Comparison of ENCODE assay signal across 33 cellular contexts in genomic region chr15:25801586-25802284, GRCh38.
A peak's percentile ranks its signal among the peaks of the same experiment; 100 is the strongest.
DNase-seq lines count a peak whose midpoint lies in the region; ATAC-seq, FAIRE-seq and TF ChIP-seq lines count a peak whose summit lies in the region.
"Had no signal": no experiment of that assay in that cellular context is flagged by ENCODE, and none has a peak within 500 bp of the region (broad histone marks: within the 10 kb centered on the region; RNA-seq: fewer than 3 reads in every experiment).

No MANE protein-coding gene starts in this region.

- TF ChIP-seq CTCF in kidney (IDR thresholded peaks at IDR 0.05; ENCODE audit: borderline replicate concordance, extremely low read depth, insufficient read depth) (no peak), suprapubic skin (IDR thresholded peaks at IDR 0.05) (no peak)

- no peaks in the 10 kb centered on the region for H3K36me3 ChIP-seq in BLaER1 treated with 17β-estradiol and CSF1 and Interleukin-3, amounts not matched to agents 10 nM and 100 nM
- H3K36me3 ChIP-seq in kidney (ENCODE audit: control insufficient read depth in 1 of 2, insufficient read depth in 2 of 2, low read length in 2 of 2), result no peaks in the 10 kb centered on the region
- no peaks in the 10 kb centered on the region for H3K36me3 ChIP-seq in suprapubic skin
- H3K36me3 ChIP-seq: adrenal gland, brain microvascular endothelial cell, colonic mucosa, ovary had no signal

- peaks cover 0 to 68% (median 0%) of the 10 kb centered on the region in 11 experiments; a peak in 6 of 22 replicates for H3K27me3 ChIP-seq in BLaER1 treated with 17β-estradiol and CSF1 and Interleukin-3, amounts not matched to agents 10 nM and 100 nM
- H3K27me3 ChIP-seq in suprapubic skin, result no peaks in the 10 kb centered on the region
- H3K27me3 ChIP-seq: adrenal gland, brain microvascular endothelial cell, colonic mucosa, ovary had no signal

- no peak overlapping the region for H3K4me3 ChIP-seq in BLaER1 treated with 17β-estradiol and CSF1 and Interleukin-3, amounts not matched to agents 10 nM and 100 nM
- H3K4me3 ChIP-seq in kidney (ENCODE audit: low read length in 2 of 2) (no peak overlapping the region), suprapubic skin (no peak overlapping the region)
- H3K4me3 ChIP-seq: adrenal gland, colonic mucosa, lung, ovary, skin epidermis had no signal

- WGBS in suprapubic skin, result 81% methylated on average over 24 of the region's 24 CpGs

- H3K36me3 Mint-ChIP-seq in T-helper 17 cell (ENCODE audit: low read depth), result peaks cover 3% of the 10 kb centered on the region
- H3K36me3 Mint-ChIP-seq: natural killer cell treated with Interleukin-12 subunit alpha and Interleukin-12 subunit beta and Interleukin-15 and Interleukin-18, amount 100 ng/mL, for 72 hours; stimulated activated naive B cell treated with anti-CD40 and anti-IgM and Interleukin-4, amounts not matched to agents 10 μg/mL and 1 μg/mL and 100 μg/mL, for 72 hours had no signal

- H3K27ac Mint-ChIP-seq in T-helper 17 cell, result peak overlapping the region; percentile 80
- H3K27ac Mint-ChIP-seq: activated CD4-positive, alpha-beta T cell treated with anti-CD3 and anti-CD28 coated beads for 36 hours; activated CD8-positive, alpha-beta T cell treated with anti-CD3 and anti-CD28 coated beads for 36 hours; natural killer cell treated with Interleukin-12 subunit alpha and Interleukin-12 subunit beta and Interleukin-15 and Interleukin-18, amount 100 ng/mL, for 72 hours; stimulated activated naive B cell treated with anti-CD40 and anti-IgM and Interleukin-4, amounts not matched to agents 10 μg/mL and 1 μg/mL and 100 μg/mL, for 72 hours had no signal

- DNase-seq in T-helper 17 cell (no peak), kidney (peak; percentile 56), suprapubic skin (ENCODE audit: low spot score in 2 of 2) (no peak), NCI-H526 (lab: John Stamatoyannopoulos, UW) (no peak), UCSD-AML1 (lab: John Stamatoyannopoulos, UW; ENCODE audit: unreplicated experiment) (no peak)
- DNase-seq: activated CD4-positive, alpha-beta T cell treated with anti-CD3 and anti-CD28 coated beads for 36 hours; activated CD8-positive, alpha-beta memory T cell treated with anti-CD3 and anti-CD28 coated beads, Interleukin-2, amount 50 U/mL, for 48 hours; activated CD8-positive, alpha-beta T cell treated with anti-CD3 and anti-CD28 coated beads for 36 hours; activated naive CD4-positive, alpha-beta T cell treated with anti-CD3 and anti-CD28 coated beads, Interleukin-2, amount 10 ng/mL, durations not matched to agents 7 days and 5 days; brain microvascular endothelial cell; Calu3; colonic mucosa; DMS79; effector CD8-positive, alpha-beta T cell; GDM1; NCI-H146; NCI-H2107; NCI-H345; NCI-H748 treated with DMSO at 0.1 percent for 48 hours; ovary; SHP77 treated with DMSO at 0.1 percent for 48 hours; stimulated activated naive B cell treated with anti-CD40 and anti-IgM and Interleukin-4, amounts not matched to agents 10 μg/mL and 1 μg/mL and 100 μg/mL, for 72 hours; substantia nigra had no signal

- no peaks in the 10 kb centered on the region for H3K9me3 ChIP-seq in BLaER1 treated with 17β-estradiol and CSF1 and Interleukin-3, amounts not matched to agents 10 nM and 100 nM (replicated peaks in 1 of 11)
- H3K9me3 ChIP-seq in T-helper 17 cell (ENCODE audit: control insufficient read depth, low read length, poor library complexity, severe bottlenecking), result no peaks in the 10 kb centered on the region
- H3K9me3 ChIP-seq in kidney (ENCODE audit: control insufficient read depth in 1 of 2, low read length in 2 of 2), result no peaks in the 10 kb centered on the region
- H3K9me3 ChIP-seq in suprapubic skin, result no peaks in the 10 kb centered on the region
- H3K9me3 ChIP-seq: adrenal gland, colonic mucosa, ovary had no signal

- no peak overlapping the region for H3K4me3 Mint-ChIP-seq in T-helper 17 cell
- H3K4me3 Mint-ChIP-seq: activated CD4-positive, alpha-beta T cell treated with anti-CD3 and anti-CD28 coated beads for 36 hours; activated CD8-positive, alpha-beta T cell treated with anti-CD3 and anti-CD28 coated beads for 36 hours; activated naive CD4-positive, alpha-beta T cell treated with anti-CD3 and anti-CD28 coated beads, Interleukin-2, amount 10 ng/mL, durations not matched to agents 7 days and 5 days; natural killer cell treated with Interleukin-12 subunit alpha and Interleukin-12 subunit beta and Interleukin-15 and Interleukin-18, amount 100 ng/mL, for 72 hours; stimulated activated naive B cell treated with anti-CD40 and anti-IgM and Interleukin-4, amounts not matched to agents 10 μg/mL and 1 μg/mL and 100 μg/mL, for 72 hours had no signal

- H3K4me1 Mint-ChIP-seq in T-helper 17 cell, result peaks cover 32% of the 10 kb centered on the region

- TF ChIP-seq POLR2A in suprapubic skin (IDR thresholded peaks at IDR 0.05), result no peak

- H4K20me1 ChIP-seq in BLaER1 treated with 17β-estradiol and CSF1 and Interleukin-3, amounts not matched to agents 10 nM and 100 nM, result peaks cover 0 to 25% (median 0%) of the 10 kb centered on the region in 11 experiments; a peak in 3 of 22 replicates

- FAIRE-seq in kidney (lab: Jason Lieb, UNC), result no peak
- FAIRE-seq: keratinocyte, urothelium cell line had no signal

- H3K27me3 Mint-ChIP-seq in T-helper 17 cell, result no peaks in the 10 kb centered on the region
- H3K27me3 Mint-ChIP-seq: activated CD4-positive, alpha-beta T cell treated with anti-CD3 and anti-CD28 coated beads for 36 hours; activated CD8-positive, alpha-beta T cell treated with anti-CD3 and anti-CD28 coated beads for 36 hours; activated naive CD4-positive, alpha-beta T cell treated with anti-CD3 and anti-CD28 coated beads, Interleukin-2, amount 10 ng/mL, durations not matched to agents 7 days and 5 days; natural killer cell treated with Interleukin-12 subunit alpha and Interleukin-12 subunit beta and Interleukin-15 and Interleukin-18, amount 100 ng/mL, for 72 hours had no signal

- peak overlapping the region in 2 of 11 experiments; percentile 56 to 68; a peak in 2 of 22 replicates for H3K27ac ChIP-seq in BLaER1 treated with 17β-estradiol and CSF1 and Interleukin-3, amounts not matched to agents 10 nM and 100 nM
- H3K27ac ChIP-seq in kidney (ENCODE audit: low read depth in 2 of 2, low read length in 2 of 2) (no peak overlapping the region), suprapubic skin (peak overlapping the region; percentile 63)
- H3K27ac ChIP-seq: adrenal gland, brain microvascular endothelial cell, colonic mucosa, ovary, VCaP had no signal

- no peak for TF ChIP-seq EP300 in suprapubic skin (IDR thresholded peaks at IDR 0.05)

- H3K4me1 ChIP-seq in BLaER1 treated with 17β-estradiol and CSF1 and Interleukin-3, amounts not matched to agents 10 nM and 100 nM, result peaks cover 36 to 97% (median 81%) of the 10 kb centered on the region in 10 experiments
- H3K4me1 ChIP-seq in kidney (ENCODE audit: control insufficient read depth in 1 of 2, insufficient read depth in 1 of 2, low read depth in 1 of 2, low read length in 2 of 2), result peaks cover 0 to 2% of the 10 kb centered on the region in 2 donors
- peaks cover 43% of the 10 kb centered on the region for H3K4me1 ChIP-seq in suprapubic skin
- H3K4me1 ChIP-seq: colonic mucosa had no signal

- peak overlapping the region in 1 of 11 experiments; percentile 45; a peak in 1 of 22 replicates for H3K9ac ChIP-seq in BLaER1 treated with 17β-estradiol and CSF1 and Interleukin-3, amounts not matched to agents 10 nM and 100 nM
- H3K9ac ChIP-seq in kidney (ENCODE audit: low read length in 2 of 2), result no peak overlapping the region

- intact Hi-C loops in kidney (cut with DNase I), result no loop called here

- ATAC-seq in T-helper 17 cell, result no peak
- no peak for ATAC-seq in HG03196 (IDR thresholded peaks at IDR 0.05; ENCODE audit: unreplicated experiment)
- ATAC-seq: activated CD4-positive, alpha-beta T cell treated with anti-CD3 and anti-CD28 coated beads for 36 hours; activated CD8-positive, alpha-beta T cell treated with anti-CD3 and anti-CD28 coated beads for 36 hours; Panc1; stimulated activated naive B cell treated with anti-CD40 and anti-IgM and Interleukin-4, amounts not matched to agents 10 μg/mL and 1 μg/mL and 100 μg/mL, for 72 hours had no signal

- H3K4me2 ChIP-seq in BLaER1 treated with 17β-estradiol and CSF1 and Interleukin-3, amounts not matched to agents 10 nM and 100 nM, result peak overlapping the region in 8 of 11 experiments; percentile 95 to 99 (median 98); a peak in 16 of 22 replicates
